In genomic region chr7:100100420-100101015, GRCh38 we compare ENCODE assay signal across 8 cellular contexts. TPM values are rescaled to one million over a fixed set of nuclear protein-coding genes. Genes with fewer than 3 reads are reported as not detected.
A peak's percentile ranks its signal among the peaks of the same experiment; 100 is the strongest.
DNase-seq lines count a peak whose midpoint lies in the region; ATAC-seq and TF ChIP-seq lines count a peak whose summit lies in the region.

No MANE protein-coding gene starts in this region.

- peak overlapping the region; percentile 94 for H3K4me3 Mint-ChIP-seq in activated T-helper 1 cell treated with anti-CD3 and anti-CD28 coated beads, Interleukin-12 subunit alpha, Interleukin-12 subunit beta, Interleukin-2, Interleukin-4 antibody, amounts not matched to agents 30 ng/mL and 10 ng/mL and 1 ng/mL, durations not matched to agents 14 hours and 24 hours and 36 hours
- H3K4me3 Mint-ChIP-seq in naive B cell = peak overlapping the region; percentile 91 to 98 (median 96)

- peak overlapping the region; percentile 97 for H3K27ac Mint-ChIP-seq in activated T-helper 1 cell treated with anti-CD3 and anti-CD28 coated beads, Interleukin-12 subunit alpha, Interleukin-12 subunit beta, Interleukin-2, Interleukin-4 antibody, amounts not matched to agents 30 ng/mL and 10 ng/mL and 1 ng/mL, durations not matched to agents 14 hours and 24 hours and 36 hours
- H3K27ac Mint-ChIP-seq in naive B cell = peak overlapping the region; percentile 97 to 99 (median 98)

- H3K9me3 Mint-ChIP-seq in activated T-helper 1 cell treated with anti-CD3 and anti-CD28 coated beads, Interleukin-12 subunit alpha, Interleukin-12 subunit beta, Interleukin-2, Interleukin-4 antibody, amounts not matched to agents 30 ng/mL and 10 ng/mL and 1 ng/mL, durations not matched to agents 14 hours and 24 hours and 36 hours = no peaks in the 10 kb centered on the region
- H3K9me3 Mint-ChIP-seq in naive B cell = no peaks in the 10 kb centered on the region

- DNase-seq in DMS53 treated with DMSO at 0.1 percent for 48 hours (lab: John Stamatoyannopoulos, UW; ENCODE audit: unreplicated experiment) (peak; percentile 93), Peyer's patch (peak; percentile 83 to 96 (median 94)), fibroblast of gingiva (ENCODE audit: low read depth) (peak; percentile 100), naive B cell (peak; percentile 92)
- peak; percentile 89 for DNase-seq in activated T-helper 1 cell treated with anti-CD3 and anti-CD28 coated beads, Interleukin-12 subunit alpha, Interleukin-12 subunit beta, Interleukin-2, Interleukin-4 antibody, amounts not matched to agents 30 ng/mL and 10 ng/mL and 1 ng/mL, durations not matched to agents 14 hours and 24 hours and 36 hours (ENCODE audit: low spot score)
- DNase-seq in stimulated activated CD8-positive, alpha-beta memory T cell treated with anti-CD3 and anti-CD28 coated beads, Interleukin-7, amount 100 ng/mL, for 4 hours (ENCODE audit: low read depth in 2 of 2) = peak; percentile 77 to 85

- TF ChIP-seq POLR2A in Peyer's patch (IDR thresholded peaks at IDR 0.05) = peak in 1 of 2 donors; percentile 39

- ATAC-seq in GM21786 (IDR thresholded peaks at IDR 0.05; ENCODE audit: unreplicated experiment) (peak; percentile 49), naive B cell (ENCODE audit: low read depth in 2 of 2) (peak; percentile 74 to 77)

- H3K27me3 Mint-ChIP-seq in activated T-helper 1 cell treated with anti-CD3 and anti-CD28 coated beads, Interleukin-12 subunit alpha, Interleukin-12 subunit beta, Interleukin-2, Interleukin-4 antibody, amounts not matched to agents 30 ng/mL and 10 ng/mL and 1 ng/mL, durations not matched to agents 14 hours and 24 hours and 36 hours (ENCODE audit: insufficient read depth) = no peaks in the 10 kb centered on the region
- H3K27me3 Mint-ChIP-seq in naive B cell = no peaks in the 10 kb centered on the region

- H3K4me1 Mint-ChIP-seq in activated T-helper 1 cell treated with anti-CD3 and anti-CD28 coated beads, Interleukin-12 subunit alpha, Interleukin-12 subunit beta, Interleukin-2, Interleukin-4 antibody, amounts not matched to agents 30 ng/mL and 10 ng/mL and 1 ng/mL, durations not matched to agents 14 hours and 24 hours and 36 hours (ENCODE audit: low read depth) = peaks cover 45% of the 10 kb centered on the region
- H3K4me1 Mint-ChIP-seq in naive B cell = peaks cover 42 to 66% (median 44%) of the 10 kb centered on the region in 3 donors

- H3K27me3 ChIP-seq in KMS-11 (ENCODE audit: insufficient read depth, low read depth) = no peaks in the 10 kb centered on the region
- no peaks in the 10 kb centered on the region for H3K27me3 ChIP-seq in Peyer's patch

- H3K9ac ChIP-seq in KMS-11 = peak overlapping the region; percentile 100

- intact Hi-C loops in activated T-helper 1 cell treated with anti-CD3 and anti-CD28 coated beads, Interleukin-12 subunit alpha, Interleukin-12 subunit beta, Interleukin-2, Interleukin-4 antibody, amounts not matched to agents 30 ng/mL and 10 ng/mL and 1 ng/mL, durations not matched to agents 14 hours and 24 hours and 36 hours (cut with micrococcal nuclease) = loop anchor here (1.0 to 2.0 kb wide), 14 partner anchors 11 to 605 kb away; partner anchors contain the start of genes CNPY4, GNB2, LAMTOR4 and MBLAC1

- 0 out of 2 replicates have a peak, but pooled peaks cover 5% of the 10 kb centered on the region for H4K20me1 ChIP-seq in KMS-11 (ENCODE audit: insufficient read depth)

- no peaks in the 10 kb centered on the region for H3K9me3 ChIP-seq in Peyer's patch

- H3K27ac ChIP-seq in KMS-11 (peak overlapping the region; percentile 98), Peyer's patch (peak overlapping the region; percentile 79 to 99 (median 97))

- peaks cover 53% of the 10 kb centered on the region for H3K36me3 Mint-ChIP-seq in activated T-helper 1 cell treated with anti-CD3 and anti-CD28 coated beads, Interleukin-12 subunit alpha, Interleukin-12 subunit beta, Interleukin-2, Interleukin-4 antibody, amounts not matched to agents 30 ng/mL and 10 ng/mL and 1 ng/mL, durations not matched to agents 14 hours and 24 hours and 36 hours (ENCODE audit: low read depth)
- peaks cover 16 to 33% of the 10 kb centered on the region in 2 donors for H3K36me3 Mint-ChIP-seq in naive B cell

- peaks cover 45% of the 10 kb centered on the region for H3K79me2 ChIP-seq in KMS-11 (ENCODE audit: insufficient read depth, low read depth)

- peaks cover 14% of the 10 kb centered on the region for H3K4me1 ChIP-seq in KMS-11 (ENCODE audit: low read depth, poor library complexity, severe bottlenecking)
- peaks cover 0 to 20% (median 5%) of the 10 kb centered on the region in 4 donors for H3K4me1 ChIP-seq in Peyer's patch

- peak overlapping the region; percentile 36; the same call in 1 of the 2 replicates for H2AFZ ChIP-seq in KMS-11 (ENCODE audit: low read depth)

- TF ChIP-seq CTCF in KMS-11 (conservative IDR thresholded peaks at IDR 0.05; ENCODE audit: low read depth, low read length) (no peak), Peyer's patch (IDR thresholded peaks at IDR 0.05) (peak in 1 of 6 experiments; percentile 25)

- peak overlapping the region; percentile 73 for H3K4me3 ChIP-seq in KMS-11 (IDR thresholded peaks at IDR 0.05; ENCODE audit: insufficient read depth, low read depth, low read length)
- peak overlapping the region; percentile 77 to 98 (median 89) for H3K4me3 ChIP-seq in Peyer's patch

- H3K4me2 ChIP-seq in KMS-11 = peak overlapping the region; percentile 70

- peaks cover 34% of the 10 kb centered on the region; the same call in 1 of the 2 replicates for H3K36me3 ChIP-seq in KMS-11 (ENCODE audit: insufficient read depth)
- peaks cover 0 to 66% (median 4%) of the 10 kb centered on the region in 3 donors for H3K36me3 ChIP-seq in Peyer's patch

RNA-seq across cellular contexts. Expression of gene MCM7, which starts 0.7 kb away (rescaled TPM):
- 100 to 1,000 TPM in 1 of 4 donors, 10 to 100 TPM in 3; 42.4 to 139 (median 60.8) TPM for total RNA-seq in Peyer's patch
- total RNA-seq in activated T-helper 1 cell treated with anti-CD3 and anti-CD28 coated beads, Interleukin-12 subunit alpha, Interleukin-12 subunit beta, Interleukin-2, Interleukin-4 antibody, amounts not matched to agents 30 ng/mL and 10 ng/mL and 1 ng/mL, durations not matched to agents 14 hours and 24 hours and 36 hours = 447 and 452 TPM in 2 replicates
- polyA plus RNA-seq in naive B cell (ENCODE audit: low read depth in 6 of 6) = 10 to 100 TPM; 39.0 to 59.9 (median 47.1) TPM

RNA-seq across cellular contexts. Expression of gene AP4M1, which starts 0.9 kb away (rescaled TPM):
- total RNA-seq in Peyer's patch = 100 to 1,000 TPM in 1 of 4 donors, 10 to 100 TPM in 3; 28.7 to 119 (median 33.6) TPM
- total RNA-seq in activated T-helper 1 cell treated with anti-CD3 and anti-CD28 coated beads, Interleukin-12 subunit alpha, Interleukin-12 subunit beta, Interleukin-2, Interleukin-4 antibody, amounts not matched to agents 30 ng/mL and 10 ng/mL and 1 ng/mL, durations not matched to agents 14 hours and 24 hours and 36 hours = 12.3 and 15.9 TPM in 2 replicates
- polyA plus RNA-seq in naive B cell (ENCODE audit: low read depth in 6 of 6) = 1 to 10 TPM; 3.3 to 6.8 (median 5.6) TPM

RNA-seq across cellular contexts. Expression of gene COPS6, which starts 11.7 kb away (rescaled TPM):
- 10 to 100 TPM; 30.1 to 57.8 (median 48.0) TPM for total RNA-seq in Peyer's patch
- 101 and 115 TPM in 2 replicates for total RNA-seq in activated T-helper 1 cell treated with anti-CD3 and anti-CD28 coated beads, Interleukin-12 subunit alpha, Interleukin-12 subunit beta, Interleukin-2, Interleukin-4 antibody, amounts not matched to agents 30 ng/mL and 10 ng/mL and 1 ng/mL, durations not matched to agents 14 hours and 24 hours and 36 hours
- 100 to 1,000 TPM; 109 to 249 (median 128) TPM for polyA plus RNA-seq in naive B cell (ENCODE audit: low read depth in 6 of 6)

RNA-seq across cellular contexts. Expression of gene TAF6, which starts 18.6 kb away (rescaled TPM):
- 10 to 100 TPM; 32.8 to 76.7 (median 49.7) TPM for total RNA-seq in Peyer's patch
- 72.9 and 79.2 TPM in 2 replicates for total RNA-seq in activated T-helper 1 cell treated with anti-CD3 and anti-CD28 coated beads, Interleukin-12 subunit alpha, Interleukin-12 subunit beta, Interleukin-2, Interleukin-4 antibody, amounts not matched to agents 30 ng/mL and 10 ng/mL and 1 ng/mL, durations not matched to agents 14 hours and 24 hours and 36 hours
- polyA plus RNA-seq in naive B cell (ENCODE audit: low read depth in 6 of 6) = 10 to 100 TPM; 16.8 to 32.2 (median 21.6) TPM

RNA-seq across cellular contexts. Expression of gene CNPY4, which starts 18.9 kb away (rescaled TPM):
- total RNA-seq in Peyer's patch = 10 to 100 TPM in 1 of 4 donors, 1 to 10 TPM in 3; 4.6 to 23.9 (median 6.3) TPM
- 19.6 and 21.7 TPM in 2 replicates for total RNA-seq in activated T-helper 1 cell treated with anti-CD3 and anti-CD28 coated beads, Interleukin-12 subunit alpha, Interleukin-12 subunit beta, Interleukin-2, Interleukin-4 antibody, amounts not matched to agents 30 ng/mL and 10 ng/mL and 1 ng/mL, durations not matched to agents 14 hours and 24 hours and 36 hours
- polyA plus RNA-seq in naive B cell (ENCODE audit: low read depth in 6 of 6) = 1 to 10 TPM in 5 of 6 donors, not detected in 1; 4.9 to 8.6 (median 5.8) TPM

Comparison
In these comparisons a context has a peak if more than half of its experiments do, and no peak if none do; other contexts are left out.
1. Peak in every context shown above with its lines: DNase-seq, ATAC-seq, H3K4me3 ChIP-seq and H3K27ac ChIP-seq.